Comparison of ENCODE assay signal across 10 cellular contexts in the genomic region with DNA sequence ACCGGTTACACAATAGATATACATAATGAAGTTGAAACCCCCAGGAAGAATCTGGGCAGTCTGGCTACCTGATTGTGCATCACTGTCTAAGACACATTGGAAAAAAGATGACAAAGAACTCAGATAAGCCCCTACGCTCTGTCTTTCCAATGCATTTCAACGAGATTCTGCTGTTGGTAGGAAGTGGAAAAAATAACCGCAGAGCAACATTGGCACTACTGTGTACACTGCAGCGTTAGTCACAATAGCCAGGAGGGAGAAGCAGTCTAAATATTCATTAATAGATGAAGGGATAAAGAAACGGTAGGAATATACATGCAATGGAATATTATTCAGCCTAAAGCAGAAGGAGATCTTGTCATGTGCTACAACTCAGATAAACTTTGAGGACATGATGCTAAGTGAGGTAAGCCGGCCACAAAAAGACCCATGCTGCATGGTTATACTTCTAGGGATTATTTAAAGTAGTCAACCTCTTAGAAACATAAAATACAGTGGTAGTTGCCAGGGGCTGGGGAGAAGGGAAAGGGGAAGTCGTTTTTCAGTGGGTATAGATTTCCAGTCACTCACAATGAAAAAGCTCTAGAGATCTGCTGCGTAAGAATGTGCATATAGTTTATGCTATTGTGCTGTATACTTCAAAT. TPM values are rescaled to one million over a fixed set of nuclear protein-coding genes. Genes with fewer than 3 reads are reported as not detected.
A peak's percentile ranks its signal among the peaks of the same experiment; 100 is the strongest.
DNase-seq lines count a peak whose midpoint lies in the region; ATAC-seq and TF ChIP-seq lines count a peak whose summit lies in the region.
"Had no signal": no experiment of that assay in that cellular context is flagged by ENCODE, and none has a peak within 500 bp of the region (broad histone marks: within the 10 kb centered on the region; RNA-seq: fewer than 3 reads in every experiment).

No MANE protein-coding gene starts in this region.

- H3K9me3 ChIP-seq in cardiac muscle cell (ENCODE audit: low read depth) = no peaks in the 10 kb centered on the region
- H3K9me3 ChIP-seq: BE2C had no signal

- H3K4me1 Mint-ChIP-seq in activated naive CD8-positive, alpha-beta T cell treated with anti-CD3 and anti-CD28 coated beads, Interleukin-2, amount 10 ng/mL, durations not matched to agents 7 days and 5 days = peaks cover 33% of the 10 kb centered on the region
- H3K4me1 Mint-ChIP-seq in stimulated activated naive CD8-positive, alpha-beta T cell treated with anti-CD3 and anti-CD28 coated beads, Interleukin-15, Interleukin-2, amounts not matched to agents 100 ng/mL and 50 ng/mL, for 24 hours (ENCODE audit: low read depth) = peaks cover 82% of the 10 kb centered on the region

- TF ChIP-seq CTCF in cardiac muscle cell (IDR thresholded peaks at IDR 0.05; ENCODE audit: low read depth, low read length) = no peak

- no peaks in the 10 kb centered on the region for H3K27me3 ChIP-seq in cardiac muscle cell
- H3K27me3 ChIP-seq: BE2C had no signal

- peak overlapping the region; percentile 88 for H3K4me3 Mint-ChIP-seq in activated naive CD8-positive, alpha-beta T cell treated with anti-CD3 and anti-CD28 coated beads, Interleukin-2, amount 10 ng/mL, durations not matched to agents 7 days and 5 days
- H3K4me3 Mint-ChIP-seq in stimulated activated naive CD8-positive, alpha-beta T cell treated with anti-CD3 and anti-CD28 coated beads, Interleukin-15, Interleukin-2, amounts not matched to agents 100 ng/mL and 50 ng/mL, for 24 hours = peak overlapping the region; percentile 83

- H3K36me3 ChIP-seq in cardiac muscle cell = no peaks in the 10 kb centered on the region
- H3K36me3 ChIP-seq: BE2C had no signal

- H3K4me3 ChIP-seq in cardiac muscle cell = no peak overlapping the region

- peaks cover 8% of the 10 kb centered on the region for H3K36me3 Mint-ChIP-seq in activated naive CD8-positive, alpha-beta T cell treated with anti-CD3 and anti-CD28 coated beads, Interleukin-2, amount 10 ng/mL, durations not matched to agents 7 days and 5 days
- peaks cover 8% of the 10 kb centered on the region for H3K36me3 Mint-ChIP-seq in stimulated activated naive CD8-positive, alpha-beta T cell treated with anti-CD3 and anti-CD28 coated beads, Interleukin-15, Interleukin-2, amounts not matched to agents 100 ng/mL and 50 ng/mL, for 24 hours (ENCODE audit: low read depth)

- H3K27ac ChIP-seq in cardiac muscle cell = peak overlapping the region; percentile 65

- intact Hi-C loops in Right ventricle myocardium superior (cut with DNase I) = no loop called here

- no peaks in the 10 kb centered on the region for H3K27me3 Mint-ChIP-seq in activated naive CD8-positive, alpha-beta T cell treated with anti-CD3 and anti-CD28 coated beads, Interleukin-2, amount 10 ng/mL, durations not matched to agents 7 days and 5 days
- no peaks in the 10 kb centered on the region for H3K27me3 Mint-ChIP-seq in stimulated activated naive CD8-positive, alpha-beta T cell treated with anti-CD3 and anti-CD28 coated beads, Interleukin-15, Interleukin-2, amounts not matched to agents 100 ng/mL and 50 ng/mL, for 24 hours

- peak overlapping the region; percentile 93 for H3K27ac Mint-ChIP-seq in activated naive CD8-positive, alpha-beta T cell treated with anti-CD3 and anti-CD28 coated beads, Interleukin-2, amount 10 ng/mL, durations not matched to agents 7 days and 5 days
- H3K27ac Mint-ChIP-seq in stimulated activated naive CD8-positive, alpha-beta T cell treated with anti-CD3 and anti-CD28 coated beads, Interleukin-15, Interleukin-2, amounts not matched to agents 100 ng/mL and 50 ng/mL, for 24 hours = peak overlapping the region; percentile 90

- no peak for DNase-seq in cardiac muscle cell (ENCODE audit: low read depth in 1 of 2, low spot score in 1 of 2)
- DNase-seq in Right ventricle myocardium superior = no peak
- DNase-seq in NAMALWA (ENCODE audit: low spot score) = peak; percentile 8
- no peak for DNase-seq in activated naive CD8-positive, alpha-beta T cell treated with anti-CD3 and anti-CD28 coated beads, Interleukin-2, amount 10 ng/mL, durations not matched to agents 7 days and 5 days
- DNase-seq in NCI-H2107 (lab: John Stamatoyannopoulos, UW) = no peak
- no peak for DNase-seq in effector CD4-positive, alpha-beta T cell
- no peak for DNase-seq in HCEC 1CT
- DNase-seq: BE2C, hypothalamus had no signal

- peaks cover 3% of the 10 kb centered on the region for H3K9me3 Mint-ChIP-seq in activated naive CD8-positive, alpha-beta T cell treated with anti-CD3 and anti-CD28 coated beads, Interleukin-2, amount 10 ng/mL, durations not matched to agents 7 days and 5 days
- peaks cover 4% of the 10 kb centered on the region for H3K9me3 Mint-ChIP-seq in stimulated activated naive CD8-positive, alpha-beta T cell treated with anti-CD3 and anti-CD28 coated beads, Interleukin-15, Interleukin-2, amounts not matched to agents 100 ng/mL and 50 ng/mL, for 24 hours

- peaks cover 23% of the 10 kb centered on the region for H3K4me1 ChIP-seq in cardiac muscle cell (ENCODE audit: low read depth)
- H3K4me1 ChIP-seq: BE2C had no signal

- ATAC-seq in Right ventricle myocardium superior (ENCODE audit: poor library complexity) = no peak
- ATAC-seq in activated naive CD8-positive, alpha-beta T cell treated with anti-CD3 and anti-CD28 coated beads, Interleukin-2, amount 10 ng/mL, durations not matched to agents 7 days and 5 days (ENCODE audit: low read depth) = peak; percentile 74

- POLR2A ChIA-PET in activated naive CD8-positive, alpha-beta T cell treated with anti-CD3 and anti-CD28 coated beads, Interleukin-2, amount 10 ng/mL, durations not matched to agents 7 days and 5 days (lab: Charles Lee) = interaction anchor here (2.0 to 3.8 kb wide), 2 partner anchors 40 to 55 kb away, joined by 5 to 15 read pairs; partner anchors contain the start of gene ELMO1

RNA-seq across cellular contexts. Expression of gene ELMO1, which starts 40.3 kb away (rescaled TPM):
- total RNA-seq in cardiac muscle cell (5.1 and 9.6 TPM in 2 replicates), Right ventricle myocardium superior (11.9 TPM)
- polyA plus RNA-seq in cardiac muscle cell = 10.8 and 16.3 TPM in 2 replicates
- 10 to 100 TPM; 73.4 to 78.6 TPM for total RNA-seq in activated naive CD8-positive, alpha-beta T cell treated with anti-CD3 and anti-CD28 coated beads, Interleukin-2, amount 10 ng/mL, durations not matched to agents 7 days and 5 days
